Comparison of ENCODE assay signal across 14 cellular contexts in genomic region chr9:96056221-96056620, GRCh38.
"Had no signal": no experiment of that assay in that cellular context is flagged by ENCODE, and none has a peak within 500 bp of the region (broad histone marks: within the 10 kb centered on the region; RNA-seq: fewer than 3 reads in every experiment).

No MANE protein-coding gene starts in this region.

- H3K4me3 Mint-ChIP-seq: activated CD4-positive, alpha-beta T cell treated with anti-CD3 and anti-CD28 coated beads, Interleukin-2, amount 10 ng/mL, durations not matched to agents 7 days and 5 days; endodermal cell; memory B cell; naive thymus-derived CD8-positive, alpha-beta T cell; stimulated activated naive CD8-positive, alpha-beta T cell treated with anti-CD3 and anti-CD28 coated beads, Interleukin-15, Interleukin-2, amounts not matched to agents 100 ng/mL and 50 ng/mL, for 24 hours; T-helper 2 cell treated with Interferon-gamma antibody and Interleukin-4, amounts not matched to agents 5 μg/mL and 100 μg/mL, for 36 hours had no signal

- H3K9me3 Mint-ChIP-seq: T-helper 2 cell treated with Interferon-gamma antibody and Interleukin-4, amounts not matched to agents 5 μg/mL and 100 μg/mL, for 36 hours had no signal

- H3K27me3 Mint-ChIP-seq: activated CD4-positive, alpha-beta T cell treated with anti-CD3 and anti-CD28 coated beads, Interleukin-2, amount 10 ng/mL, durations not matched to agents 7 days and 5 days; naive thymus-derived CD8-positive, alpha-beta T cell had no signal

- H3K4me1 Mint-ChIP-seq: endodermal cell had no signal

- ATAC-seq: naive thymus-derived CD8-positive, alpha-beta T cell had no signal

- DNase-seq: activated CD4-positive, alpha-beta T cell treated with anti-CD3 and anti-CD28 coated beads, Interleukin-2, amount 10 ng/mL, durations not matched to agents 7 days and 5 days; activated CD4-positive, CD25-positive, alpha-beta regulatory T cell; activated CD8-positive, alpha-beta memory T cell treated with anti-CD3 and anti-CD28 coated beads for 24 hours; endodermal cell; erythroblast; glutamatergic neuron; hypothalamus; left ventricle myocardium inferior; naive thymus-derived CD8-positive, alpha-beta T cell; stimulated activated CD4-positive, alpha-beta T cell treated with anti-CD3 and anti-CD28 coated beads, Interleukin-4, amount 100 ng/mL, for 4 hours; stimulated activated CD8-positive, alpha-beta memory T cell treated with anti-CD3 and anti-CD28 coated beads, Interleukin-4, amount 100 ng/mL, for 48 hours had no signal

- H3K27ac Mint-ChIP-seq: activated CD4-positive, alpha-beta T cell treated with anti-CD3 and anti-CD28 coated beads, Interleukin-2, amount 10 ng/mL, durations not matched to agents 7 days and 5 days; endodermal cell; memory B cell; stimulated activated naive CD8-positive, alpha-beta T cell treated with anti-CD3 and anti-CD28 coated beads, Interleukin-15, Interleukin-2, amounts not matched to agents 100 ng/mL and 50 ng/mL, for 24 hours; T-helper 2 cell treated with Interferon-gamma antibody and Interleukin-4, amounts not matched to agents 5 μg/mL and 100 μg/mL, for 36 hours had no signal
